ENCODE assay signal across 8 cellular contexts in the genomic region with DNA sequence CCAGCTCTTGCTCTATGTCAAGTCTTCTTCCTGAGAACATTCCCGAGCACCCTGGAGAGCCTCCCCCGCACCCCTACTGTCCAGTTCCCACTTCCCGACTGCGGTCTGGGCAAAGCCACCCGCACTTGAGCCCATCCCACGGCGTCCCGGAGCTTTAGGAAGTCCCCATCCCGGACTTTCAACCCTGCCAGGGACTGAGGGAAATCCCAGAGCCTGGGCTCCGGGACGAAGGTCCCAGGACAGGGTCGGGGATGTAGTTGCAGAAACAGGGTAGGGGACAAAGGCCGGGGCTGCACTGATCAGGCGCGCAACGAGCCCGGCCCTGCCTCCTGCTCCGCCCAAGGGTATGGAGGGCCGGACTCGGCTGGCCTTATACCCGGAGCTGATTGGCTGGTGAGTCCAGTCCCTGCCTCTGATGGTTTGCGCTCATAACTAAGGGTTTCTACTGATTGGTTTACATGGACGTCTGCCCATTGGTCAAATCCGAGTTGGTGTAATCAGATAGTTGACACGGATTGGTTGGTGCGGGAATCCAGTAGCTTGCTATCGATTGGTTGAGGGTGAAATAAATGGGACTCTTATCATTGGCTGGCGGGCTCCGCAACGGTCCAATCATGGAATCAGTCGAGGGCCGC. TPM values are rescaled to one million over a fixed set of nuclear protein-coding genes. Genes with fewer than 3 reads are reported as not detected.
DNase-seq lines count a peak whose midpoint lies in the region; ATAC-seq and TF ChIP-seq lines count a peak whose summit lies in the region.

No MANE protein-coding gene starts in this region.

- peak overlapping the region; percentile 89 for H3K4me3 Mint-ChIP-seq in GM23338
- peak overlapping the region; percentile 92 for H3K4me3 Mint-ChIP-seq in activated T-helper 2 cell treated with anti-CD3 and anti-CD28 coated beads, Interferon-gamma antibody, Interleukin-2, Interleukin-4, amounts not matched to agents 10 μg/mL and 5 μg/mL and 100 μg/mL, durations not matched to agents 14 hours and 24 hours and 36 hours (ENCODE audit: low read depth)
- H3K4me3 Mint-ChIP-seq in naive thymus-derived CD4-positive, alpha-beta T cell: peak overlapping the region; percentile 88 to 95 (median 92)
- peak overlapping the region; percentile 92 for H3K4me3 Mint-ChIP-seq in stimulated activated memory B cell treated with anti-CD40 and anti-IgM and Interleukin-4, amounts not matched to agents 10 μg/mL and 1 μg/mL and 100 μg/mL, for 72 hours

- CTCF ChIA-PET in naive thymus-derived CD4-positive, alpha-beta T cell (lab: Charles Lee): interaction anchor here (0.9 to 2.4 kb wide), 6 partner anchors 10 to 96 kb away, joined by 3 to 8 read pairs (median 4); a partner anchor contains a TSS

- DNase-seq in Daoy (ENCODE audit: low read depth): peak; percentile 99
- DNase-seq in GM23338 (ENCODE audit: low spot score): peak; percentile 100
- peak; percentile 100 for DNase-seq in Kasumi-1 (lab: John Stamatoyannopoulos, UW)
- DNase-seq in RPMI8226: peak; percentile 97
- peak; percentile 95 for DNase-seq in activated T-helper 2 cell treated with anti-CD3 and anti-CD28 coated beads, Interferon-gamma antibody, Interleukin-2, Interleukin-4, amounts not matched to agents 10 μg/mL and 5 μg/mL and 100 μg/mL, durations not matched to agents 14 hours and 24 hours and 36 hours (ENCODE audit: low spot score)
- DNase-seq in fibroblast of mammary gland (ENCODE audit: low read depth): peak; percentile 100
- peak; percentile 61 to 98 (median 97) for DNase-seq in naive thymus-derived CD4-positive, alpha-beta T cell

- ATAC-seq in GM23338: peak; percentile 90
- peak; percentile 88 for ATAC-seq in naive thymus-derived CD4-positive, alpha-beta T cell
- ATAC-seq in stimulated activated memory B cell treated with anti-CD40 and anti-IgM and Interleukin-4, amounts not matched to agents 10 μg/mL and 1 μg/mL and 100 μg/mL, for 72 hours: peak; percentile 96

- H3K4me2 ChIP-seq in GM23338: peak overlapping the region; percentile 73

- peaks cover 4% of the 10 kb centered on the region; the same call in 1 of the 2 replicates for H3K27me3 ChIP-seq in GM23338 (ENCODE audit: insufficient read depth)
- no peaks in the 10 kb centered on the region for H3K27me3 ChIP-seq in naive thymus-derived CD4-positive, alpha-beta T cell (ENCODE audit: control insufficient read depth in 2 of 2, insufficient read depth in 2 of 2, low read length in 2 of 2)

- no peaks in the 10 kb centered on the region; the same call in none of the 2 replicates for H4K20me1 ChIP-seq in GM23338 (replicated peaks; ENCODE audit: insufficient read depth)

- peaks cover 16% of the 10 kb centered on the region; the same call in 1 of the 2 replicates for H3F3A ChIP-seq in GM23338 (replicated peaks; ENCODE audit: low read depth)

- no peaks in the 10 kb centered on the region; the same call in 2 of the 3 replicates for H3K9me3 Mint-ChIP-seq in GM23338
- no peaks in the 10 kb centered on the region for H3K9me3 Mint-ChIP-seq in activated T-helper 2 cell treated with anti-CD3 and anti-CD28 coated beads, Interferon-gamma antibody, Interleukin-2, Interleukin-4, amounts not matched to agents 10 μg/mL and 5 μg/mL and 100 μg/mL, durations not matched to agents 14 hours and 24 hours and 36 hours
- peaks cover 0 to 4% (median 0%) of the 10 kb centered on the region in 11 donors for H3K9me3 Mint-ChIP-seq in naive thymus-derived CD4-positive, alpha-beta T cell
- no peaks in the 10 kb centered on the region for H3K9me3 Mint-ChIP-seq in stimulated activated memory B cell treated with anti-CD40 and anti-IgM and Interleukin-4, amounts not matched to agents 10 μg/mL and 1 μg/mL and 100 μg/mL, for 72 hours

- H2AFZ ChIP-seq in GM23338: no peak overlapping the region

- H3K4me1 Mint-ChIP-seq in GM23338: peaks cover 13% of the 10 kb centered on the region
- H3K4me1 Mint-ChIP-seq in activated T-helper 2 cell treated with anti-CD3 and anti-CD28 coated beads, Interferon-gamma antibody, Interleukin-2, Interleukin-4, amounts not matched to agents 10 μg/mL and 5 μg/mL and 100 μg/mL, durations not matched to agents 14 hours and 24 hours and 36 hours (ENCODE audit: low read depth): peaks cover 16% of the 10 kb centered on the region
- H3K4me1 Mint-ChIP-seq in naive thymus-derived CD4-positive, alpha-beta T cell: peaks cover 21 to 48% (median 32%) of the 10 kb centered on the region in 7 donors
- H3K4me1 Mint-ChIP-seq in stimulated activated memory B cell treated with anti-CD40 and anti-IgM and Interleukin-4, amounts not matched to agents 10 μg/mL and 1 μg/mL and 100 μg/mL, for 72 hours: peaks cover 45% of the 10 kb centered on the region

- 0 out of 2 replicates have a peak, but pooled peaks cover 5% of the 10 kb centered on the region for H3K79me2 ChIP-seq in GM23338 (replicated peaks; ENCODE audit: insufficient read depth)

- H3K4me3 ChIP-seq in GM23338 (peak overlapping the region; percentile 53), fibroblast of mammary gland (ENCODE audit: control insufficient read depth, low read depth, low read length) (peak overlapping the region; percentile 74)
- H3K4me3 ChIP-seq in naive thymus-derived CD4-positive, alpha-beta T cell (ENCODE audit: low read length): peak overlapping the region; percentile 100

- peaks cover 19% of the 10 kb centered on the region for H3K27me3 Mint-ChIP-seq in GM23338 (ENCODE audit: insufficient read depth, low read depth, poor library complexity)
- no peaks in the 10 kb centered on the region for H3K27me3 Mint-ChIP-seq in activated T-helper 2 cell treated with anti-CD3 and anti-CD28 coated beads, Interferon-gamma antibody, Interleukin-2, Interleukin-4, amounts not matched to agents 10 μg/mL and 5 μg/mL and 100 μg/mL, durations not matched to agents 14 hours and 24 hours and 36 hours (ENCODE audit: low read depth)
- peaks cover 0 to 2% (median 0%) of the 10 kb centered on the region in 5 donors for H3K27me3 Mint-ChIP-seq in naive thymus-derived CD4-positive, alpha-beta T cell
- no peaks in the 10 kb centered on the region for H3K27me3 Mint-ChIP-seq in stimulated activated memory B cell treated with anti-CD40 and anti-IgM and Interleukin-4, amounts not matched to agents 10 μg/mL and 1 μg/mL and 100 μg/mL, for 72 hours

- H3K9me2 ChIP-seq in GM23338 (ENCODE audit: insufficient read depth): no peaks in the 10 kb centered on the region

- H3K27ac Mint-ChIP-seq in GM23338: peak overlapping the region; percentile 98
- H3K27ac Mint-ChIP-seq in activated T-helper 2 cell treated with anti-CD3 and anti-CD28 coated beads, Interferon-gamma antibody, Interleukin-2, Interleukin-4, amounts not matched to agents 10 μg/mL and 5 μg/mL and 100 μg/mL, durations not matched to agents 14 hours and 24 hours and 36 hours: peak overlapping the region; percentile 91
- H3K27ac Mint-ChIP-seq in naive thymus-derived CD4-positive, alpha-beta T cell: peak overlapping the region; percentile 86 to 97 (median 94)
- H3K27ac Mint-ChIP-seq in stimulated activated memory B cell treated with anti-CD40 and anti-IgM and Interleukin-4, amounts not matched to agents 10 μg/mL and 1 μg/mL and 100 μg/mL, for 72 hours: peak overlapping the region; percentile 74

- no peaks in the 10 kb centered on the region for H3K9me3 ChIP-seq in naive thymus-derived CD4-positive, alpha-beta T cell (ENCODE audit: control insufficient read depth in 2 of 3, low read length in 3 of 3)

- peak overlapping the region; percentile 82 for H3K27ac ChIP-seq in GM23338 (ENCODE audit: low read depth)
- peak overlapping the region; percentile 81 for H3K27ac ChIP-seq in naive thymus-derived CD4-positive, alpha-beta T cell (ENCODE audit: low read depth, low read length)

- peaks cover 6% of the 10 kb centered on the region for H3K4me1 ChIP-seq in GM23338 (ENCODE audit: insufficient read depth)
- peaks cover 8 to 21% of the 10 kb centered on the region in 2 donors for H3K4me1 ChIP-seq in naive thymus-derived CD4-positive, alpha-beta T cell (ENCODE audit: control insufficient read depth in 2 of 2, insufficient read depth in 2 of 2, low read length in 2 of 2)

- POLR2A ChIA-PET in naive thymus-derived CD4-positive, alpha-beta T cell (lab: Charles Lee): interaction anchor here (0.8 to 4.9 kb wide), 18 partner anchors 9 to 580 kb away, joined by 3 to 29 read pairs (median 6); a partner anchor contains a TSS

- H3K36me3 Mint-ChIP-seq in GM23338 (ENCODE audit: low read depth): peaks cover 20% of the 10 kb centered on the region
- H3K36me3 Mint-ChIP-seq in activated T-helper 2 cell treated with anti-CD3 and anti-CD28 coated beads, Interferon-gamma antibody, Interleukin-2, Interleukin-4, amounts not matched to agents 10 μg/mL and 5 μg/mL and 100 μg/mL, durations not matched to agents 14 hours and 24 hours and 36 hours (ENCODE audit: low read depth): peaks cover 10% of the 10 kb centered on the region
- H3K36me3 Mint-ChIP-seq in naive thymus-derived CD4-positive, alpha-beta T cell: peaks cover 0 to 4% (median 3%) of the 10 kb centered on the region in 5 donors
- H3K36me3 Mint-ChIP-seq in stimulated activated memory B cell treated with anti-CD40 and anti-IgM and Interleukin-4, amounts not matched to agents 10 μg/mL and 1 μg/mL and 100 μg/mL, for 72 hours: peaks cover 20% of the 10 kb centered on the region

- intact Hi-C loops in activated T-helper 2 cell treated with anti-CD3 and anti-CD28 coated beads, Interferon-gamma antibody, Interleukin-2, Interleukin-4, amounts not matched to agents 10 μg/mL and 5 μg/mL and 100 μg/mL, durations not matched to agents 14 hours and 24 hours and 36 hours (cut with micrococcal nuclease): loop anchor here (1.0 to 2.0 kb wide), 3 partner anchors 14 to 58 kb away; a partner anchor contains a TSS
- intact Hi-C loops in naive thymus-derived CD4-positive, alpha-beta T cell (cut with micrococcal nuclease): loop anchor here (1.0 to 5.0 kb wide), 13 partner anchors 14 to 1340 kb away; a partner anchor contains a TSS

- no peaks in the 10 kb centered on the region; the same call in 1 of the 2 replicates for H3K36me3 ChIP-seq in GM23338 (ENCODE audit: insufficient read depth)
- peaks cover 0 to 5% (median 0%) of the 10 kb centered on the region in 3 experiments for H3K36me3 ChIP-seq in naive thymus-derived CD4-positive, alpha-beta T cell (ENCODE audit: control insufficient read depth in 2 of 3, insufficient read depth in 3 of 3, low read length in 3 of 3)

- TF ChIP-seq CTCF in GM23338 (conservative IDR thresholded peaks at IDR 0.05; ENCODE audit: low read depth in 2 of 2) (no peak), fibroblast of mammary gland (conservative IDR thresholded peaks at IDR 0.05; ENCODE audit: control insufficient read depth, insufficient read depth, low read depth, low read length) (no peak)

RNA-seq across cellular contexts. Expression of a gene that starts 0.8 kb away (rescaled TPM):
- total RNA-seq in Daoy (2014; rRNA removed; shearing (Covaris generic)): 0.95 and 2.5 TPM in 2 replicates
- total RNA-seq in GM23338 (2014; rRNA removed; shearing (Covaris generic)): 9.1 and 15.6 TPM in 2 replicates
- polyA plus RNA-seq in GM23338 (2016; fragmentation: Nextera tagmentation; extraction: Ambion mirVana): 11.8 and 22.5 TPM in 2 replicates
- total RNA-seq in activated T-helper 2 cell treated with anti-CD3 and anti-CD28 coated beads, Interferon-gamma antibody, Interleukin-2, Interleukin-4, amounts not matched to agents 10 μg/mL and 5 μg/mL and 100 μg/mL, durations not matched to agents 14 hours and 24 hours and 36 hours: 19.3 and 20.2 TPM in 2 replicates
- 10 to 100 TPM in 4 of 5 experiments, 1 to 10 TPM in 1; 9.5 to 24.4 (median 20.0) TPM for total RNA-seq in naive thymus-derived CD4-positive, alpha-beta T cell
- 1 to 10 TPM; 4.0 to 6.7 TPM for polyA plus RNA-seq in naive thymus-derived CD4-positive, alpha-beta T cell

RNA-seq across cellular contexts. Expression of a gene that starts 3.9 kb away (rescaled TPM):
- 28.9 and 35.7 TPM in 2 replicates for total RNA-seq in Daoy (2014; rRNA removed; shearing (Covaris generic))
- 9.2 and 15.1 TPM in 2 replicates for total RNA-seq in GM23338 (2014; rRNA removed; shearing (Covaris generic))
- 20.7 and 21.7 TPM in 2 replicates for polyA plus RNA-seq in GM23338 (2016; fragmentation: Nextera tagmentation; extraction: Ambion mirVana)
- 15.4 and 17.1 TPM in 2 replicates for total RNA-seq in activated T-helper 2 cell treated with anti-CD3 and anti-CD28 coated beads, Interferon-gamma antibody, Interleukin-2, Interleukin-4, amounts not matched to agents 10 μg/mL and 5 μg/mL and 100 μg/mL, durations not matched to agents 14 hours and 24 hours and 36 hours
- total RNA-seq in naive thymus-derived CD4-positive, alpha-beta T cell: 10 to 100 TPM in 1 of 5 experiments, 1 to 10 TPM in 4; 2.6 to 11.8 (median 4.5) TPM
- 1 to 10 TPM; 2.4 to 4.9 TPM for polyA plus RNA-seq in naive thymus-derived CD4-positive, alpha-beta T cell

RNA-seq across cellular contexts. Expression of a gene that starts 38.1 kb away (rescaled TPM):
- total RNA-seq in Daoy (2014; rRNA removed; shearing (Covaris generic)): 28.3 and 47.4 TPM in 2 replicates
- total RNA-seq in GM23338 (2014; rRNA removed; shearing (Covaris generic)): 54.0 and 82.9 TPM in 2 replicates
- 50.7 and 52.1 TPM in 2 replicates for polyA plus RNA-seq in GM23338 (2016; fragmentation: Nextera tagmentation; extraction: Ambion mirVana)
- total RNA-seq in activated T-helper 2 cell treated with anti-CD3 and anti-CD28 coated beads, Interferon-gamma antibody, Interleukin-2, Interleukin-4, amounts not matched to agents 10 μg/mL and 5 μg/mL and 100 μg/mL, durations not matched to agents 14 hours and 24 hours and 36 hours: 26.8 and 32.8 TPM in 2 replicates
- total RNA-seq in naive thymus-derived CD4-positive, alpha-beta T cell: 10 to 100 TPM in 1 of 5 experiments, 1 to 10 TPM in 4; 1.8 to 18.9 (median 3.4) TPM
- polyA plus RNA-seq in naive thymus-derived CD4-positive, alpha-beta T cell: 1 to 10 TPM in 1 of 2 donors, under 1 TPM in 1; 0.95 to 2.0 TPM

RNA-seq across cellular contexts. Expression of a gene that starts 40.3 kb away (rescaled TPM):
- not detected in 2 replicates for total RNA-seq in Daoy (2014; rRNA removed; shearing (Covaris generic))
- 0.76 and 0.93 TPM in 2 replicates for total RNA-seq in GM23338 (2014; rRNA removed; shearing (Covaris generic))
- polyA plus RNA-seq in GM23338 (2016; fragmentation: Nextera tagmentation; extraction: Ambion mirVana): 0.24 and 0.79 TPM in 2 replicates
- total RNA-seq in activated T-helper 2 cell treated with anti-CD3 and anti-CD28 coated beads, Interferon-gamma antibody, Interleukin-2, Interleukin-4, amounts not matched to agents 10 μg/mL and 5 μg/mL and 100 μg/mL, durations not matched to agents 14 hours and 24 hours and 36 hours: 9.2 and 10.8 TPM in 2 replicates
- total RNA-seq in naive thymus-derived CD4-positive, alpha-beta T cell: 10 to 100 TPM; 22.3 to 50.5 (median 40.0) TPM
- 100 to 1,000 TPM in 1 of 2 donors, 10 to 100 TPM in 1; 99.4 to 107 TPM for polyA plus RNA-seq in naive thymus-derived CD4-positive, alpha-beta T cell

RNA-seq across cellular contexts. Expression of a gene that starts 57.8 kb away (rescaled TPM):
- 44.3 and 52.8 TPM in 2 replicates for total RNA-seq in Daoy (2014; rRNA removed; shearing (Covaris generic))
- total RNA-seq in GM23338 (2014; rRNA removed; shearing (Covaris generic)): 85.8 and 89.5 TPM in 2 replicates
- 73.1 and 75.6 TPM in 2 replicates for polyA plus RNA-seq in GM23338 (2016; fragmentation: Nextera tagmentation; extraction: Ambion mirVana)
- total RNA-seq in activated T-helper 2 cell treated with anti-CD3 and anti-CD28 coated beads, Interferon-gamma antibody, Interleukin-2, Interleukin-4, amounts not matched to agents 10 μg/mL and 5 μg/mL and 100 μg/mL, durations not matched to agents 14 hours and 24 hours and 36 hours: 49.2 and 56.3 TPM in 2 replicates
- 10 to 100 TPM; 37.1 to 77.0 (median 38.6) TPM for total RNA-seq in naive thymus-derived CD4-positive, alpha-beta T cell
- 10 to 100 TPM; 11.9 to 22.8 TPM for polyA plus RNA-seq in naive thymus-derived CD4-positive, alpha-beta T cell

Comparison
In these comparisons a context has a peak if more than half of its experiments do, and no peak if none do; other contexts are left out.
1. Peak in every context shown above with its lines: DNase-seq, ATAC-seq, H3K4me3 ChIP-seq and H3K27ac ChIP-seq.